Comparison of ENCODE assay signal across 29 cellular contexts in genomic region chr10:19499291-19499765, GRCh38.
"Had no signal": no experiment of that assay in that cellular context is flagged by ENCODE, and none has a peak within 500 bp of the region (broad histone marks: within the 10 kb centered on the region; RNA-seq: fewer than 3 reads in every experiment).

No MANE protein-coding gene starts in this region.

- H3K27ac ChIP-seq: ascending aorta, cardiac muscle cell, PC-9, RWPE1 had no signal

- ATAC-seq: activated CD4-positive, alpha-beta T cell treated with anti-CD3 and anti-CD28 coated beads for 36 hours; activated CD4-positive, CD25-positive, alpha-beta regulatory T cell treated with anti-CD3 and anti-CD28 coated beads, Interleukin-2, amount 50 U/mL, for 24 hours; activated CD8-positive, alpha-beta T cell treated with anti-CD3 and anti-CD28 coated beads, Interleukin-2, amount 10 ng/mL, durations not matched to agents 7 days and 5 days; K562; WTC11 had no signal

- H3K9me2 ChIP-seq: SK-N-SH had no signal

- H3K36me3 ChIP-seq: ascending aorta, cardiac muscle cell, MG63 had no signal

- H3K4me2 ChIP-seq: PC-9, SK-N-SH had no signal

- H3K9ac ChIP-seq: SK-N-SH had no signal

- H2AFZ ChIP-seq: PC-9 had no signal

- DNase-seq: activated CD4-positive, alpha-beta T cell treated with anti-CD3 and anti-CD28 coated beads for 36 hours; activated CD4-positive, alpha-beta T cell treated with anti-CD3 and anti-CD28 coated beads, Interleukin-2, amount 10 ng/mL, durations not matched to agents 7 days and 5 days; activated CD4-positive, alpha-beta T cell treated with anti-CD3 and anti-CD28 coated beads, Interleukin-2, amount 50 U/mL, for 48 hours; activated CD8-positive, alpha-beta T cell treated with anti-CD3 and anti-CD28 coated beads, Interleukin-2, amount 10 ng/mL, durations not matched to agents 7 days and 5 days; activated gamma-delta T cell; activated naive CD4-positive, alpha-beta T cell treated with Interleukin-2 at 50 U/mL for 16 hours; activated naive CD8-positive, alpha-beta T cell treated with anti-CD3 and anti-CD28 coated beads, Interleukin-2, amount 10 ng/mL, durations not matched to agents 7 days and 5 days; activated T-cell treated with anti-CD3 and anti-CD28 coated beads, Interleukin-2, amount 50 U/mL, for 24 hours; amygdala; MG63; NCI-H1048; NCI-H1105 treated with DMSO at 0.1 percent for 48 hours; NCI-H1436; NCI-H1694; NCI-H1930; NCI-H2081 treated with DMSO at 0.1 percent for 48 hours; NCI-H345; NCI-H510A treated with DMSO at 0.1 percent for 48 hours; NCI-H526 treated with DMSO at 0.1 percent for 48 hours; NCI-H774; PC-9; Right ventricle myocardium superior; SK-N-SH had no signal

- H3K4me1 ChIP-seq: ascending aorta had no signal

- H3K4me3 ChIP-seq: ascending aorta, cardiac muscle cell, K562, MG63, PC-9 had no signal

- H3K27me3 ChIP-seq: ascending aorta, cardiac muscle cell, MG63 had no signal

- H3K9me3 ChIP-seq: ascending aorta, MG63, SK-N-SH had no signal
